ENCODE assay signal across 13 cellular contexts in the genomic region with DNA sequence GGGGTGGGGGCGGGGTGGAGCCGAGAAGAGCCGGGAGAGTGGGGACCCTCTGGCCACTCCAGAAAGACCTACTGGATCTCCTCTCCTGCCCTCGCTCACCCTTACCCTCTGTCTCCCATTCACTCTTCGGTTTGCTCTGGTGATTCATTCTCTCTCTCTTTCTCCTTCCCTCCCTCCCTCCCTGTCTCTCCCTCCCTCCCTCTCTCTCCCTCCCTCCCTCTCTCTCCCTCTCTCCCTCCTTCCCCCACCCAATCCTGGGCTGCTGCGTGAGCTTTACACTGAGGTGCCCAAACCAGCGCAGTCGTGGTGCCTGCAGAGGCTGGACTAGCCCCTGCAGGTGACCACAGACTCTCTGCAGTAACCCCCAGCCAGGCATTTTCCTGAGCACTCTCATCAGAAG. TPM values are rescaled to one million over a fixed set of nuclear protein-coding genes. Genes with fewer than 3 reads are reported as not detected.
DNase-seq lines count a peak whose midpoint lies in the region; ATAC-seq and TF ChIP-seq lines count a peak whose summit lies in the region.
"Had no signal": no experiment of that assay in that cellular context is flagged by ENCODE, and none has a peak within 500 bp of the region (broad histone marks: within the 10 kb centered on the region; RNA-seq: fewer than 3 reads in every experiment).

No MANE protein-coding gene starts in this region.

- H3K27me3 ChIP-seq in suprapubic skin, result peaks cover 9% of the 10 kb centered on the region

- H3K4me1 Mint-ChIP-seq in WTC11, result peaks cover 5% of the 10 kb centered on the region
- H3K4me1 Mint-ChIP-seq: activated CD4-positive, alpha-beta memory T cell treated with anti-CD3 and anti-CD28 coated beads, Interleukin-2, amount 10 ng/mL, durations not matched to agents 7 days and 5 days had no signal

- H3K27me3 Mint-ChIP-seq in WTC11 (ENCODE audit: low read depth), result peaks cover 50% of the 10 kb centered on the region

- H3K4me1 ChIP-seq in suprapubic skin, result peaks cover 14% of the 10 kb centered on the region

- H3K9me3 ChIP-seq in suprapubic skin, result peaks cover 7% of the 10 kb centered on the region

- ATAC-seq in WTC11 (peak; percentile 73), HG03108 (IDR thresholded peaks at IDR 0.05; ENCODE audit: unreplicated experiment) (no peak)
- ATAC-seq: Panc1 had no signal

- H3K27ac Mint-ChIP-seq in WTC11, result no peak overlapping the region
- H3K27ac Mint-ChIP-seq: activated CD4-positive, alpha-beta memory T cell treated with anti-CD3 and anti-CD28 coated beads, Interleukin-2, amount 10 ng/mL, durations not matched to agents 7 days and 5 days had no signal

- CTCF ChIA-PET in WTC11 (lab: Charles Lee), result interaction anchor here (0.6 to 2.9 kb wide), 3 partner anchors 24 to 233 kb away, joined by 4 to 27 read pairs (median 5); a partner anchor contains a TSS

- peak overlapping the region; percentile 76 for H3K4me3 Mint-ChIP-seq in WTC11
- H3K4me3 Mint-ChIP-seq: activated CD4-positive, alpha-beta memory T cell treated with anti-CD3 and anti-CD28 coated beads, Interleukin-2, amount 10 ng/mL, durations not matched to agents 7 days and 5 days had no signal

- TF ChIP-seq EP300 in suprapubic skin (IDR thresholded peaks at IDR 0.05), result no peak

- peaks cover 13% of the 10 kb centered on the region for H3K36me3 Mint-ChIP-seq in WTC11

- POLR2A ChIA-PET in WTC11 (lab: Charles Lee), result no interaction called here

- no peak for TF ChIP-seq CTCF in WTC11 (IDR thresholded peaks at IDR 0.05)
- TF ChIP-seq CTCF in suprapubic skin (IDR thresholded peaks at IDR 0.05), result no peak

- peaks cover 26% of the 10 kb centered on the region for H3K9me3 Mint-ChIP-seq in WTC11
- H3K9me3 Mint-ChIP-seq: activated CD4-positive, alpha-beta memory T cell treated with anti-CD3 and anti-CD28 coated beads, Interleukin-2, amount 10 ng/mL, durations not matched to agents 7 days and 5 days had no signal

- no peak overlapping the region for H3K27ac ChIP-seq in suprapubic skin

- WGBS in suprapubic skin, result 21% methylated on average over 8 of the region's 8 CpGs

- no peak for TF ChIP-seq POLR2A in suprapubic skin (IDR thresholded peaks at IDR 0.05)

- DNase-seq in NCI-H345 (lab: John Stamatoyannopoulos, UW), result peak; percentile 26
- no peak for DNase-seq in NCI-H345 treated with DMSO at 0.1 percent for 48 hours (lab: John Stamatoyannopoulos, UW; ENCODE audit: unreplicated experiment)
- peak; percentile 24 for DNase-seq in WTC11 (ENCODE audit: low spot score)
- DNase-seq in left kidney (ENCODE audit: low read depth, low spot score), result peak; percentile 5
- no peak for DNase-seq in suprapubic skin (ENCODE audit: low spot score in 2 of 2)
- DNase-seq in NCI-H1105 (lab: John Stamatoyannopoulos, UW), result no peak
- no peak for DNase-seq in NAMALWA (ENCODE audit: low spot score)
- DNase-seq: activated CD4-positive, alpha-beta memory T cell treated with anti-CD3 and anti-CD28 coated beads, Interleukin-2, amount 10 ng/mL, durations not matched to agents 7 days and 5 days; GOT3; mesenchymal stem cell had no signal

- no peaks in the 10 kb centered on the region for H3K36me3 ChIP-seq in suprapubic skin

- H3K4me3 ChIP-seq in suprapubic skin, result peak overlapping the region; percentile 61

TF ChIP-seq in WTC11, 78 proteins besides CTCF, POLR2A, EP300 and RAD21:
- TF ChIP-seq GTF2I (CRISPR knock-in tag; conservative IDR thresholded peaks at IDR 0.05) (no peak), ZNF671 (CRISPR knock-in tag; IDR thresholded peaks at IDR 0.05) (no peak), SMAD4 (CRISPR knock-in tag; IDR thresholded peaks at IDR 0.05) (no peak), FOXJ3 (CRISPR knock-in tag; IDR thresholded peaks at IDR 0.05; ENCODE audit: borderline replicate concordance) (no peak), NFYB (CRISPR knock-in tag; conservative IDR thresholded peaks at IDR 0.05; ENCODE audit: low read depth) (no peak)
- TF ChIP-seq, protein P1, sequence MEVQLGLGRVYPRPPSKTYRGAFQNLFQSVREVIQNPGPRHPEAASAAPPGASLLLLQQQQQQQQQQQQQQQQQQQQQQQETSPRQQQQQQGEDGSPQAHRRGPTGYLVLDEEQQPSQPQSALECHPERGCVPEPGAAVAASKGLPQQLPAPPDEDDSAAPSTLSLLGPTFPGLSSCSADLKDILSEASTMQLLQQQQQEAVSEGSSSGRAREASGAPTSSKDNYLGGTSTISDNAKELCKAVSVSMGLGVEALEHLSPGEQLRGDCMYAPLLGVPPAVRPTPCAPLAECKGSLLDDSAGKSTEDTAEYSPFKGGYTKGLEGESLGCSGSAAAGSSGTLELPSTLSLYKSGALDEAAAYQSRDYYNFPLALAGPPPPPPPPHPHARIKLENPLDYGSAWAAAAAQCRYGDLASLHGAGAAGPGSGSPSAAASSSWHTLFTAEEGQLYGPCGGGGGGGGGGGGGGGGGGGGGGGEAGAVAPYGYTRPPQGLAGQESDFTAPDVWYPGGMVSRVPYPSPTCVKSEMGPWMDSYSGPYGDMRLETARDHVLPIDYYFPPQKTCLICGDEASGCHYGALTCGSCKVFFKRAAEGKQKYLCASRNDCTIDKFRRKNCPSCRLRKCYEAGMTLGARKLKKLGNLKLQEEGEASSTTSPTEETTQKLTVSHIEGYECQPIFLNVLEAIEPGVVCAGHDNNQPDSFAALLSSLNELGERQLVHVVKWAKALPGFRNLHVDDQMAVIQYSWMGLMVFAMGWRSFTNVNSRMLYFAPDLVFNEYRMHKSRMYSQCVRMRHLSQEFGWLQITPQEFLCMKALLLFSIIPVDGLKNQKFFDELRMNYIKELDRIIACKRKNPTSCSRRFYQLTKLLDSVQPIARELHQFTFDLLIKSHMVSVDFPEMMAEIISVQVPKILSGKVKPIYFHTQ (CRISPR knock-in tag; IDR thresholded peaks at IDR 0.05), result no peak
- TF ChIP-seq, protein P2, sequence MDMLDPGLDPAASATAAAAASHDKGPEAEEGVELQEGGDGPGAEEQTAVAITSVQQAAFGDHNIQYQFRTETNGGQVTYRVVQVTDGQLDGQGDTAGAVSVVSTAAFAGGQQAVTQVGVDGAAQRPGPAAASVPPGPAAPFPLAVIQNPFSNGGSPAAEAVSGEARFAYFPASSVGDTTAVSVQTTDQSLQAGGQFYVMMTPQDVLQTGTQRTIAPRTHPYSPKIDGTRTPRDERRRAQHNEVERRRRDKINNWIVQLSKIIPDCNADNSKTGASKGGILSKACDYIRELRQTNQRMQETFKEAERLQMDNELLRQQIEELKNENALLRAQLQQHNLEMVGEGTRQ (CRISPR knock-in tag; IDR thresholded peaks at IDR 0.05), result no peak
- TF ChIP-seq, protein P3, sequence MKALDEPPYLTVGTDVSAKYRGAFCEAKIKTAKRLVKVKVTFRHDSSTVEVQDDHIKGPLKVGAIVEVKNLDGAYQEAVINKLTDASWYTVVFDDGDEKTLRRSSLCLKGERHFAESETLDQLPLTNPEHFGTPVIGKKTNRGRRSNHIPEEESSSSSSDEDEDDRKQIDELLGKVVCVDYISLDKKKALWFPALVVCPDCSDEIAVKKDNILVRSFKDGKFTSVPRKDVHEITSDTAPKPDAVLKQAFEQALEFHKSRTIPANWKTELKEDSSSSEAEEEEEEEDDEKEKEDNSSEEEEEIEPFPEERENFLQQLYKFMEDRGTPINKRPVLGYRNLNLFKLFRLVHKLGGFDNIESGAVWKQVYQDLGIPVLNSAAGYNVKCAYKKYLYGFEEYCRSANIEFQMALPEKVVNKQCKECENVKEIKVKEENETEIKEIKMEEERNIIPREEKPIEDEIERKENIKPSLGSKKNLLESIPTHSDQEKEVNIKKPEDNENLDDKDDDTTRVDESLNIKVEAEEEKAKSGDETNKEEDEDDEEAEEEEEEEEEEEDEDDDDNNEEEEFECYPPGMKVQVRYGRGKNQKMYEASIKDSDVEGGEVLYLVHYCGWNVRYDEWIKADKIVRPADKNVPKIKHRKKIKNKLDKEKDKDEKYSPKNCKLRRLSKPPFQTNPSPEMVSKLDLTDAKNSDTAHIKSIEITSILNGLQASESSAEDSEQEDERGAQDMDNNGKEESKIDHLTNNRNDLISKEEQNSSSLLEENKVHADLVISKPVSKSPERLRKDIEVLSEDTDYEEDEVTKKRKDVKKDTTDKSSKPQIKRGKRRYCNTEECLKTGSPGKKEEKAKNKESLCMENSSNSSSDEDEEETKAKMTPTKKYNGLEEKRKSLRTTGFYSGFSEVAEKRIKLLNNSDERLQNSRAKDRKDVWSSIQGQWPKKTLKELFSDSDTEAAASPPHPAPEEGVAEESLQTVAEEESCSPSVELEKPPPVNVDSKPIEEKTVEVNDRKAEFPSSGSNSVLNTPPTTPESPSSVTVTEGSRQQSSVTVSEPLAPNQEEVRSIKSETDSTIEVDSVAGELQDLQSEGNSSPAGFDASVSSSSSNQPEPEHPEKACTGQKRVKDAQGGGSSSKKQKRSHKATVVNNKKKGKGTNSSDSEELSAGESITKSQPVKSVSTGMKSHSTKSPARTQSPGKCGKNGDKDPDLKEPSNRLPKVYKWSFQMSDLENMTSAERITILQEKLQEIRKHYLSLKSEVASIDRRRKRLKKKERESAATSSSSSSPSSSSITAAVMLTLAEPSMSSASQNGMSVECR (CRISPR knock-in tag; IDR thresholded peaks at IDR 0.05; ENCODE audit: borderline replicate concordance), result no peak

RNA-seq across cellular contexts. Expression of a gene that starts 32.2 kb away (rescaled TPM):
- total RNA-seq in WTC11 (2021), result 1.8 to 2.8 TPM (median 2.2 TPM) in 3 replicates
- 10 to 100 TPM in 1 of 4 donors, 1 to 10 TPM in 3; 4.2 to 12.3 (median 6.3) TPM for total RNA-seq in suprapubic skin
- total RNA-seq: glomerular endothelial cell had no signal

Comparison
In these comparisons a context has a peak if more than half of its experiments do, and no peak if none do; other contexts are left out.
1. DNase-seq: peak in NCI-H345 (single experiment), WTC11 (single experiment) and left kidney (single experiment); none in NCI-H345 treated with DMSO at 0.1 percent for 48 hours (single experiment), suprapubic skin (0 of 2), NCI-H1105 (single experiment) and NAMALWA (single experiment).